In the genomic region with DNA sequence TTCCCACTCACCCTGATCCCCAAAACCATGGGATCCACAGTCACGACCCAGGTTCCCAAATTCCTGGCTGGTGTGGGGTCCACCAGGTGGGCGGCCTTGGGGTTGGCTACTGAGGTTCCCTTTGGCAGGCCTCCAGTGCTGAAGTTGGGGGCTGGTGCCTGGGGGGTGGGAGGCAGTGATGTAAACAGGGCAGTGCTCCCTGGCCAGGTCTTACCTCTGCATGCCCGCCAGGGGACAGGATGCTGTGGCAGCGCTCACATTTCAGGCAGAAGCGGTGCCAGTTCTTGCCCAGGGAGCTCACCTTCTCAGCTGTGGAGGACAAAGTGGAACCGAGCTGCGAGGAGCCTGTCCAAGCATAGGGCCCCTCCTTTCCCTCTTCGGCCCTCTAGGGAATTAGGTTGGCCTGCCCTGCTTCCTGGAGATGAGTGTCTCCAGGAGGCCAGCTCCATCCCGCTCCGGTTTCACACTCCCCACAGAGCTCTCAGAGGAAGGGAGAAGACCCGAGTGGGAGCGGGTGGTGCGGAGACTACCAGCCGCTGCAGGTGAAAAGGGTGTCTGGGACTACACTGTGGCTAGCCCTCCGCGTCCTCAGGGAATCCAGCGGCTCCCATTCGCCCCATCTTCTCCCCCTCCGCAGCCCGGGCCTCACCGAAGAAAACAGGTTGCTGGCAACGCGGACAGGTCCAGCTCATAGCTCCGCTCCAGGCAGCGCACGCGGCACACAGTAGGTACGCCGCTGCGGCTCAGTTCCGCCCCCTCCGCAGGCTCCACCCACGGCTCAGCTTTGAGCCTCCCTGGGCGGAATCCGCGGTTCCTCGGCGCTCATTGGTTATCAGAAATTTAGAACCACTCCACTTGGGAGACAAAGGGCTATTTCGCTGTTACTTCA, we compare ENCODE assay signal across 9 cellular contexts. TPM values are rescaled to one million over a fixed set of nuclear protein-coding genes. Genes with fewer than 3 reads are reported as not detected.
DNase-seq lines count a peak whose midpoint lies in the region; ATAC-seq and TF ChIP-seq lines count a peak whose summit lies in the region.
"Had no signal": no experiment of that assay in that cellular context is flagged by ENCODE, and none has a peak within 500 bp of the region (broad histone marks: within the 10 kb centered on the region; RNA-seq: fewer than 3 reads in every experiment).

A gene with protein sequence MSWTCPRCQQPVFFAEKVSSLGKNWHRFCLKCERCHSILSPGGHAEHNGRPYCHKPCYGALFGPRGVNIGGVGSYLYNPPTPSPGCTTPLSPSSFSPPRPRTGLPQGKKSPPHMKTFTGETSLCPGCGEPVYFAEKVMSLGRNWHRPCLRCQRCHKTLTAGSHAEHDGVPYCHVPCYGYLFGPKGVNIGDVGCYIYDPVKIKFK (minus strand): TSS at position 726 of the 889 bp plus-strand sequence. CDS start 34 bp downstream, at position 692.

- no peaks in the 10 kb centered on the region for H3K36me3 Mint-ChIP-seq in T-helper 17 cell (ENCODE audit: low read depth)
- H3K36me3 Mint-ChIP-seq in central memory CD8-positive, alpha-beta T cell (ENCODE audit: insufficient read depth): no peaks in the 10 kb centered on the region

- H3K9me3 ChIP-seq in T-helper 17 cell (ENCODE audit: control insufficient read depth, low read length, poor library complexity, severe bottlenecking): no peaks in the 10 kb centered on the region

- H3K4me1 Mint-ChIP-seq in T-helper 17 cell: peaks cover 14% of the 10 kb centered on the region
- peaks cover 12% of the 10 kb centered on the region for H3K4me1 Mint-ChIP-seq in central memory CD8-positive, alpha-beta T cell

- H3K4me3 Mint-ChIP-seq in T-helper 17 cell: peak within 1 kb of the TSS; percentile 76
- peak within 1 kb of the TSS; percentile 72 for H3K4me3 Mint-ChIP-seq in central memory CD8-positive, alpha-beta T cell

- no peaks in the 10 kb centered on the region for H3K27me3 Mint-ChIP-seq in T-helper 17 cell
- H3K27me3 Mint-ChIP-seq in central memory CD8-positive, alpha-beta T cell: peaks cover 7% of the 10 kb centered on the region

- no peak within 1 kb of the TSS for H3K27ac Mint-ChIP-seq in T-helper 17 cell
- H3K27ac Mint-ChIP-seq in central memory CD8-positive, alpha-beta T cell (ENCODE audit: low read depth): no peak within 1 kb of the TSS

- intact Hi-C loops in left colon (cut with DNase I, micrococcal nuclease): no loop called here

- no peaks in the 10 kb centered on the region for H3K9me3 Mint-ChIP-seq in central memory CD8-positive, alpha-beta T cell

- ATAC-seq in HG03342 (IDR thresholded peaks at IDR 0.05; ENCODE audit: unreplicated experiment): peak; percentile 62
- ATAC-seq in T-helper 17 cell: peak; percentile 86
- peak; percentile 81 for ATAC-seq in central memory CD8-positive, alpha-beta T cell (replicated peaks; ENCODE audit: extremely low read depth, poor library complexity, severe bottlenecking)
- ATAC-seq in left colon: peak; percentile 64
- no peak for ATAC-seq in GM18873 (IDR thresholded peaks at IDR 0.05; ENCODE audit: low FRiP score, unreplicated experiment)

- peak; percentile 84 for TF ChIP-seq CTCF in GM12874 (IDR thresholded peaks at IDR 0.05; ENCODE audit: insufficient read depth, low read depth, low read length)

- peak; percentile 26 to 29 (median 27) for DNase-seq in T-helper 17 cell
- DNase-seq in central memory CD8-positive, alpha-beta T cell (ENCODE audit: low spot score in 2 of 2): peak in 1 of 2 donors; percentile 23
- DNase-seq in left colon: peak in 1 of 2 donors; percentile 46
- DNase-seq in stimulated activated CD4-positive, alpha-beta T cell treated with anti-CD3 and anti-CD28 coated beads, TNF-alpha, amount 100 ng/mL, for 24 hours (ENCODE audit: low read depth in 3 of 3): peak; percentile 6 to 60 (median 28)
- DNase-seq in Kasumi-1 (lab: John Stamatoyannopoulos, UW): no peak

RNA-seq across cellular contexts. Expression of the gene that starts here (rescaled TPM):
- total RNA-seq in T-helper 17 cell (1 to 10 TPM; 1.3 to 2.1 TPM), left colon (1 to 10 TPM; 1.4 TPM)
- total RNA-seq: dermis microvascular lymphatic vessel endothelial cell had no signal

Comparison
In these comparisons a context has a peak if more than half of its experiments do, and no peak if none do; other contexts are left out.
1. DNase-seq: peak in T-helper 17 cell (3 of 3) and stimulated activated CD4-positive, alpha-beta T cell treated with anti-CD3 and anti-CD28 coated beads, TNF-alpha, amount 100 ng/mL, for 24 hours (3 of 3); none in Kasumi-1 (0 of 2).